21 cellular contexts compared by ENCODE assay signal in the genomic region with DNA sequence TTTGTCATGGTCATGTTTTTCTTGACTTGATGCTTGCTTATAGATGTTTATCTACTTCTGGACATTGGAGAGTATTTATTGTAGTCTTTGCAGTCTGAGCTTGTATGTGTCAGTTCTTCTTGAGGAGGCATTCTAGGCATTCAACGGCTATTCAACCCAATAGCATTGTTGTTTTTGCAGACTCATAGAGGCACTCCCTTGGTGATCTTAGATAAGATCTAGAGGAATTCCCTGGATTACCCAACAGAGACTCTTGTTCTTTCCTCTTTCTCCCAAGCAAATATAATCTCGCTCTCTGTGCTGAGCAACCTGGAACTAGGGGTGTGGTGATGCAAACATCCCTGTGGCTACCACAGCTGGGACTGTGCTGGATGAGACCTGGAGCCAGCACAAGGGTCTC. TPM values are rescaled to one million over a fixed set of nuclear protein-coding genes. Genes with fewer than 3 reads are reported as not detected.
"Had no signal": no experiment of that assay in that cellular context is flagged by ENCODE, and none has a peak within 500 bp of the region (broad histone marks: within the 10 kb centered on the region; RNA-seq: fewer than 3 reads in every experiment).

No MANE protein-coding gene starts in this region.

- H3K36me3 Mint-ChIP-seq: memory B cell; naive thymus-derived CD4-positive, alpha-beta T cell; neural progenitor cell; stimulated activated memory B cell treated with anti-CD40 and anti-IgM and Interleukin-4, amounts not matched to agents 10 μg/mL and 1 μg/mL and 100 μg/mL, for 72 hours had no signal

- H3K27ac ChIP-seq: neural progenitor cell, ovary, psoas muscle, thoracic aorta, upper lobe of right lung had no signal

- H3K4me2 ChIP-seq: neural progenitor cell had no signal

- DNase-seq: activated CD4-positive, alpha-beta T cell treated with anti-CD3 and anti-CD28 coated beads, Interleukin-2, amount 50 U/mL, for 48 hours; activated naive CD4-positive, alpha-beta T cell treated with anti-CD3 and anti-CD28 coated beads for 36 hours; anterior cingulate cortex; left ventricle myocardium superior; naive thymus-derived CD4-positive, alpha-beta T cell; ovary; psoas muscle; stimulated activated CD4-positive, alpha-beta T cell treated with anti-CD3 and anti-CD28 coated beads, Interleukin-4, amount 100 ng/mL, for 24 hours; T-helper 17 cell; upper lobe of right lung had no signal

- ATAC-seq: left ventricle myocardium superior; naive thymus-derived CD4-positive, alpha-beta T cell; psoas muscle; T-helper 17 cell; upper lobe of right lung had no signal

- H3K4me1 Mint-ChIP-seq: memory B cell; naive thymus-derived CD4-positive, alpha-beta T cell; neural progenitor cell; stimulated activated memory B cell treated with anti-CD40 and anti-IgM and Interleukin-4, amounts not matched to agents 10 μg/mL and 1 μg/mL and 100 μg/mL, for 72 hours; T-helper 17 cell had no signal

- H3K36me3 ChIP-seq: neural progenitor cell, ovary, right lobe of liver, thoracic aorta, upper lobe of right lung had no signal

- H3K4me3 ChIP-seq: neural progenitor cell, ovary, psoas muscle, right lobe of liver, thoracic aorta, upper lobe of right lung had no signal

- H3K27ac Mint-ChIP-seq: activated naive CD4-positive, alpha-beta T cell treated with anti-CD3 and anti-CD28 coated beads for 36 hours; activated T-helper 2 cell treated with anti-CD3 and anti-CD28 coated beads, Interferon-gamma antibody, Interleukin-2, Interleukin-4, amounts not matched to agents 10 μg/mL and 5 μg/mL and 100 μg/mL, durations not matched to agents 14 hours and 24 hours and 36 hours; memory B cell; naive thymus-derived CD4-positive, alpha-beta T cell; neural progenitor cell; stimulated activated memory B cell treated with anti-CD40 and anti-IgM and Interleukin-4, amounts not matched to agents 10 μg/mL and 1 μg/mL and 100 μg/mL, for 72 hours; T-helper 17 cell had no signal

- H2AFZ ChIP-seq: neural progenitor cell had no signal

- H3K9me3 Mint-ChIP-seq: neural progenitor cell had no signal

- H3K4me3 Mint-ChIP-seq: activated naive CD4-positive, alpha-beta T cell treated with anti-CD3 and anti-CD28 coated beads for 36 hours; memory B cell; naive thymus-derived CD4-positive, alpha-beta T cell; neural progenitor cell; stimulated activated memory B cell treated with anti-CD40 and anti-IgM and Interleukin-4, amounts not matched to agents 10 μg/mL and 1 μg/mL and 100 μg/mL, for 72 hours; T-helper 17 cell had no signal

- H3K4me1 ChIP-seq: neural progenitor cell, psoas muscle, upper lobe of right lung had no signal

- H3K27me3 ChIP-seq: neural progenitor cell, ovary, right lobe of liver, upper lobe of right lung had no signal

- H3K9me3 ChIP-seq: ovary, psoas muscle, right lobe of liver, thoracic aorta, upper lobe of right lung had no signal

- H3K27me3 Mint-ChIP-seq: memory B cell; naive thymus-derived CD4-positive, alpha-beta T cell; stimulated activated memory B cell treated with anti-CD40 and anti-IgM and Interleukin-4, amounts not matched to agents 10 μg/mL and 1 μg/mL and 100 μg/mL, for 72 hours; T-helper 17 cell had no signal

RNA-seq across cellular contexts. Expression of gene SYT4, which starts 40.4 kb away (rescaled TPM):
- total RNA-seq: activated naive CD4-positive, alpha-beta T cell treated with anti-CD3 and anti-CD28 coated beads for 36 hours; activated T-helper 2 cell treated with anti-CD3 and anti-CD28 coated beads, Interferon-gamma antibody, Interleukin-2, Interleukin-4, amounts not matched to agents 10 μg/mL and 5 μg/mL and 100 μg/mL, durations not matched to agents 14 hours and 24 hours and 36 hours; cardiac septum; dermis microvascular lymphatic vessel endothelial cell; epithelial cell of proximal tubule; fibroblast of lung; naive thymus-derived CD4-positive, alpha-beta T cell; psoas muscle; right lobe of liver; SK-MEL-5; thoracic aorta had no signal
